ENCODE assay signal across 8 cellular contexts in the genomic region with DNA sequence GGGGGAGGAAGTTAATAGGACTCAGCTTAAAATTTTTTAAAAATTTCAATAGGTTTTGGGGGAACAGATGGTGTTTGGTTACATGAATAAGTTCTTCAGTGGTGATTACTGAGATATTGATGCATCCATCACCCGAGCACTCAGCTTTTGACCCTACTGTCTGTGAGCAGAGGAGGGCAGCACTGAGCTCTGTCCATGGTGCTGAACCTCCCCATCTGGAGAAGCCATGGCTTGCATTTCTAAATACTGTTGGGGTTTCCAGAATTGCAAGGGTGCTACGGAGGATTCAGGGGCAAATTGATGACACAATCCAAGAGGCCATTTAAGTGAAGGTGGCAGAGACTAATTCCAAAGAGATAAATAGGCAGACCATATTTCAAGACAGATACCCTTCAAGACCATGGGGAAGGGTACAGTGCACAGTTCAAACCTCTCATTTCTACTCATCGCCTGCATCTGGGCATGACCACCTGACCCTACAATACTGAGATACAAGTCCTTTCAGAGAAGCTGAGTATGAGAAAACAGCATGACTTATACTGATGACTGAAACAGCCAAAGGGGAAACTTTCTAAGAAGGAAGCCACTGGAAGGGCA. TPM values are rescaled to one million over a fixed set of nuclear protein-coding genes. Genes with fewer than 3 reads are reported as not detected.
DNase-seq lines count a peak whose midpoint lies in the region; ATAC-seq, FAIRE-seq and TF ChIP-seq lines count a peak whose summit lies in the region.

No MANE protein-coding gene starts in this region.

- no peak for TF ChIP-seq POLR2A in A549 (IDR thresholded peaks at IDR 0.05; ENCODE audit: low read length)

- no peak overlapping the region for H4K12ac ChIP-seq in trophoblast cell (ENCODE audit: low read depth, low read length)

- no peak overlapping the region for H3K9ac ChIP-seq in trophoblast cell (ENCODE audit: low read length)

- H3K4me3 ChIP-seq in A549 (no peak overlapping the region), foreskin fibroblast (ENCODE audit: low read depth in 1 of 2, low read length in 2 of 2) (no peak overlapping the region), trophoblast cell (ENCODE audit: low read depth, low read length) (no peak overlapping the region)

- no peak overlapping the region for H3K4ac ChIP-seq in trophoblast cell (ENCODE audit: low read depth, low read length)

- no peak overlapping the region for H2BK12ac ChIP-seq in trophoblast cell (ENCODE audit: low read length)

- no peaks in the 10 kb centered on the region for H3K27me3 ChIP-seq in trophoblast cell (ENCODE audit: insufficient read depth, low read length)

- no peak overlapping the region for H3K27ac ChIP-seq in A549
- H3K27ac ChIP-seq in trophoblast cell (ENCODE audit: low read depth, low read length) = no peak overlapping the region

- H2BK5ac ChIP-seq in trophoblast cell (ENCODE audit: low read depth, low read length, poor library complexity) = no peak overlapping the region

- 30% methylated on average over 3 of the region's 3 CpGs for WGBS in A549 (ENCODE audit: missing lambda C conversion rate)
- WGBS in trophoblast cell (ENCODE audit: extremely low coverage, insufficient coverage, insufficient read length) = no CpG with 5 or more reads among the region's 3 CpGs

- H3K9me3 ChIP-seq in A549 = no peaks in the 10 kb centered on the region
- peaks cover 2% of the 10 kb centered on the region for H3K9me3 ChIP-seq in trophoblast cell (ENCODE audit: insufficient read depth, low read depth, low read length)

- in situ Hi-C loops in GM13977 (cut with MboI; ENCODE audit: low pct_unique_long_range_greater_than_20kb, low sequenced_read_pairs, unreplicated experiment) = no loop called here

- H4K8ac ChIP-seq in trophoblast cell (ENCODE audit: low read depth, low read length) = no peak overlapping the region

- TF ChIP-seq CTCF in A549 (IDR thresholded peaks at IDR 0.05) = no peak
- TF ChIP-seq CTCF in GM13977 (IDR thresholded peaks at IDR 0.05; ENCODE audit: extremely low read depth, insufficient read depth, missing control alignments) = peak; percentile 16
- TF ChIP-seq CTCF in foreskin fibroblast (IDR thresholded peaks at IDR 0.05; ENCODE audit: low read depth, low read length) = peak; percentile 11

- no peak overlapping the region for H3K4me3 Mint-ChIP-seq in activated T-cell treated with anti-CD3 and anti-CD28 coated beads, Interleukin-2, amount 50 U/mL, for 4 hours

- no peaks in the 10 kb centered on the region for H3K36me3 ChIP-seq in trophoblast cell (ENCODE audit: control insufficient read depth in 1 of 2, insufficient read depth in 2 of 2, low read length in 2 of 2)

- H3K23ac ChIP-seq in trophoblast cell (ENCODE audit: low read length) = no peak overlapping the region

- no peak for TF ChIP-seq EP300 in A549 (IDR thresholded peaks at IDR 0.05)

- H2AK5ac ChIP-seq in trophoblast cell (ENCODE audit: low read length) = no peak overlapping the region

- no peaks in the 10 kb centered on the region for H3K9me3 Mint-ChIP-seq in activated T-cell treated with anti-CD3 and anti-CD28 coated beads, Interleukin-2, amount 50 U/mL, for 4 hours

- H4K91ac ChIP-seq in trophoblast cell (ENCODE audit: low read depth, low read length) = no peak overlapping the region

- H3K36me3 Mint-ChIP-seq in activated T-cell treated with anti-CD3 and anti-CD28 coated beads, Interleukin-2, amount 50 U/mL, for 4 hours (ENCODE audit: insufficient read depth) = no peaks in the 10 kb centered on the region

- no peaks in the 10 kb centered on the region for H3K79me2 ChIP-seq in trophoblast cell (ENCODE audit: control insufficient read depth, insufficient read depth, low read length, poor library complexity)

- no peak overlapping the region for H3K4me2 ChIP-seq in A549
- H3K4me2 ChIP-seq in trophoblast cell (ENCODE audit: low read length) = no peak overlapping the region

- DNase-seq in A549 (ENCODE audit: low read depth in 1 of 2, low spot score in 1 of 2) (peak; percentile 53 to 71), GM13977 (ENCODE audit: low spot score) (peak; percentile 77), OCI-M1 (lab: John Stamatoyannopoulos, UW) (peak; percentile 84), foreskin fibroblast (peak; percentile 69 to 90), trophoblast cell (peak; percentile 60 to 79), ureter (ENCODE audit: low spot score) (peak; percentile 64), dedifferentiated amniotic fluid mesenchymal stem cell (ENCODE audit: extremely low spot score) (no peak)
- DNase-seq in activated T-cell treated with anti-CD3 and anti-CD28 coated beads, Interleukin-2, amount 50 U/mL, for 4 hours = peak; percentile 57

- TF ChIP-seq RAD21 in A549 (conservative IDR thresholded peaks at IDR 0.05 in 1 of 2, IDR thresholded peaks at IDR 0.05 in 1 of 2) = no peak

- H3K14ac ChIP-seq in trophoblast cell (ENCODE audit: low read length) = no peak overlapping the region

- H2AFZ ChIP-seq in trophoblast cell (ENCODE audit: insufficient read depth, low read length, poor library complexity) = no peak overlapping the region

- CTCF ChIA-PET in A549 (lab: Yijun Ruan, JAX) = interaction anchor here (0.8 to 3.8 kb wide), 4 partner anchors 18 to 33 kb away, joined by 3 to 15 read pairs (median 8); no protein-coding TSS in a partner anchor

- no peak overlapping the region for H3K18ac ChIP-seq in trophoblast cell (ENCODE audit: low read length)

- peaks cover 38% of the 10 kb centered on the region for H3K27me3 Mint-ChIP-seq in activated T-cell treated with anti-CD3 and anti-CD28 coated beads, Interleukin-2, amount 50 U/mL, for 4 hours (ENCODE audit: low read depth)

- POLR2A ChIA-PET in A549 (lab: Yijun Ruan, JAX) = no interaction called here

- H3K4me1 Mint-ChIP-seq in activated T-cell treated with anti-CD3 and anti-CD28 coated beads, Interleukin-2, amount 50 U/mL, for 4 hours (ENCODE audit: low read depth) = no peaks in the 10 kb centered on the region

- no peak for FAIRE-seq in A549 (lab: Jason Lieb, UNC)

- ATAC-seq in A549 = peak; percentile 76 to 83
- ATAC-seq in activated T-cell treated with anti-CD3 and anti-CD28 coated beads, Interleukin-2, amount 50 U/mL, for 4 hours = peak in 1 of 2 donors; percentile 70

- H2BK120ac ChIP-seq in trophoblast cell (ENCODE audit: insufficient read depth, low read length, poor library complexity) = no peak overlapping the region

- H3K4me1 ChIP-seq in A549 = no peaks in the 10 kb centered on the region
- no peaks in the 10 kb centered on the region for H3K4me1 ChIP-seq in trophoblast cell (ENCODE audit: control insufficient read depth in 1 of 2, insufficient read depth in 2 of 2, low read length in 2 of 2)

- H3K79me1 ChIP-seq in trophoblast cell (ENCODE audit: low read length) = no peaks in the 10 kb centered on the region

TF ChIP-seq in A549, 52 proteins besides CTCF, POLR2A, EP300 and RAD21:
- peak; percentile 94 for TF ChIP-seq EHMT2 (IDR thresholded peaks at IDR 0.05; ENCODE audit: low read depth)
- TF ChIP-seq CEBPB (IDR thresholded peaks at IDR 0.05) = no peak
- TF ChIP-seq, protein P1, sequence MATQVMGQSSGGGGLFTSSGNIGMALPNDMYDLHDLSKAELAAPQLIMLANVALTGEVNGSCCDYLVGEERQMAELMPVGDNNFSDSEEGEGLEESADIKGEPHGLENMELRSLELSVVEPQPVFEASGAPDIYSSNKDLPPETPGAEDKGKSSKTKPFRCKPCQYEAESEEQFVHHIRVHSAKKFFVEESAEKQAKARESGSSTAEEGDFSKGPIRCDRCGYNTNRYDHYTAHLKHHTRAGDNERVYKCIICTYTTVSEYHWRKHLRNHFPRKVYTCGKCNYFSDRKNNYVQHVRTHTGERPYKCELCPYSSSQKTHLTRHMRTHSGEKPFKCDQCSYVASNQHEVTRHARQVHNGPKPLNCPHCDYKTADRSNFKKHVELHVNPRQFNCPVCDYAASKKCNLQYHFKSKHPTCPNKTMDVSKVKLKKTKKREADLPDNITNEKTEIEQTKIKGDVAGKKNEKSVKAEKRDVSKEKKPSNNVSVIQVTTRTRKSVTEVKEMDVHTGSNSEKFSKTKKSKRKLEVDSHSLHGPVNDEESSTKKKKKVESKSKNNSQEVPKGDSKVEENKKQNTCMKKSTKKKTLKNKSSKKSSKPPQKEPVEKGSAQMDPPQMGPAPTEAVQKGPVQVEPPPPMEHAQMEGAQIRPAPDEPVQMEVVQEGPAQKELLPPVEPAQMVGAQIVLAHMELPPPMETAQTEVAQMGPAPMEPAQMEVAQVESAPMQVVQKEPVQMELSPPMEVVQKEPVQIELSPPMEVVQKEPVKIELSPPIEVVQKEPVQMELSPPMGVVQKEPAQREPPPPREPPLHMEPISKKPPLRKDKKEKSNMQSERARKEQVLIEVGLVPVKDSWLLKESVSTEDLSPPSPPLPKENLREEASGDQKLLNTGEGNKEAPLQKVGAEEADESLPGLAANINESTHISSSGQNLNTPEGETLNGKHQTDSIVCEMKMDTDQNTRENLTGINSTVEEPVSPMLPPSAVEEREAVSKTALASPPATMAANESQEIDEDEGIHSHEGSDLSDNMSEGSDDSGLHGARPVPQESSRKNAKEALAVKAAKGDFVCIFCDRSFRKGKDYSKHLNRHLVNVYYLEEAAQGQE (IDR thresholded peaks at IDR 0.05) = peak; percentile 98
- 0 out of 2 replicates have a peak, but pooled peaks have one; percentile 50 for TF ChIP-seq ZSCAN20 (CRISPR knock-in tag; IDR thresholded peaks at IDR 0.05)

RNA-seq across cellular contexts. Expression of a gene that starts 17.2 kb away (rescaled TPM):
- polyA plus RNA-seq in A549 (2011; rRNA removed) (0.03 TPM in 2 replicates), A549 (2017; fragmentation: RNase III; extraction: RNeasy Plus Mini Kit Qiagen cat#74134 plus additional on column Dnase treatment) (0.01 to 0.04 TPM (median 0.03 TPM) in 3 replicates)
- 0.03 TPM in 2 replicates for polyA plus RNA-seq in A549 (2012; cell fraction: cytosol; rRNA removed)
- polyA plus RNA-seq in A549 (2012; cell fraction: nucleus; rRNA removed) = 0.01 and 0.04 TPM in 2 replicates
- 0.08 TPM in 1 of 2 replicates, not detected in the other for polyA minus RNA-seq in A549 (2011; rRNA and poly(A)+ RNA removed)
- not detected for total RNA-seq in activated T-cell treated with anti-CD3 and anti-CD28 coated beads, Interleukin-2, amount 50 U/mL, for 4 hours
- polyA plus RNA-seq in trophoblast cell (2013) = 0.03 and 0.04 TPM in 2 replicates
- total RNA-seq in ureter = not detected
